ENCODE assay signal across 8 cellular contexts in genomic region chr10:13712799-13713581, GRCh38.
DNase-seq lines count a peak whose midpoint lies in the region; ATAC-seq and TF ChIP-seq lines count a peak whose summit lies in the region.

No MANE protein-coding gene starts in this region.

- DNase-seq in ELF-1 (ENCODE audit: low read depth, low spot score) (peak; percentile 42), SJSA1 (ENCODE audit: low read depth in 1 of 2, low spot score in 2 of 2) (peak; percentile 87 to 89), esophagus muscularis mucosa (ENCODE audit: extremely low spot score) (peak; percentile 93), non-pigmented ciliary epithelial cell (ENCODE audit: low read depth) (peak; percentile 92), SK-N-DZ (ENCODE audit: low spot score) (no peak), NCI-H1694 treated with DMSO at 0.1 percent for 48 hours (lab: John Stamatoyannopoulos, UW) (no peak)

- peak; percentile 74 for ATAC-seq in GM19328 (IDR thresholded peaks at IDR 0.05; ENCODE audit: unreplicated experiment)
- ATAC-seq in HG03196 (IDR thresholded peaks at IDR 0.05; ENCODE audit: unreplicated experiment): peak; percentile 69

- peak overlapping the region; percentile 65 for H3K27ac ChIP-seq in SJSA1
- peak overlapping the region in 3 of 4 donors; percentile 38 to 46 (median 42) for H3K27ac ChIP-seq in esophagus muscularis mucosa (replicated peaks in 1 of 4)

- H3K4me1 ChIP-seq in SJSA1 (replicated peaks): peaks cover 82% of the 10 kb centered on the region
- H3K4me1 ChIP-seq in esophagus muscularis mucosa: peaks cover 23 to 49% (median 40%) of the 10 kb centered on the region in 4 donors

- WGBS in esophagus muscularis mucosa: 24% methylated on average over 6 of the region's 6 CpGs

- no peak for TF ChIP-seq POLR2A in esophagus muscularis mucosa (IDR thresholded peaks at IDR 0.05; ENCODE audit: low read depth)

- no peaks in the 10 kb centered on the region for H3K36me3 ChIP-seq in SJSA1
- peaks cover 0 to under 1% (median 0%) of the 10 kb centered on the region in 4 donors for H3K36me3 ChIP-seq in esophagus muscularis mucosa

- H3K9me3 ChIP-seq in SJSA1 (replicated peaks): no peaks in the 10 kb centered on the region
- no peaks in the 10 kb centered on the region for H3K9me3 ChIP-seq in esophagus muscularis mucosa

- no peaks in the 10 kb centered on the region for H3K27me3 ChIP-seq in SJSA1 (replicated peaks)
- no peaks in the 10 kb centered on the region for H3K27me3 ChIP-seq in esophagus muscularis mucosa

- no peak for TF ChIP-seq EP300 in esophagus muscularis mucosa (IDR thresholded peaks at IDR 0.05)

- H3K4me3 ChIP-seq in SJSA1 (no peak overlapping the region), esophagus muscularis mucosa (no peak overlapping the region)

- intact Hi-C loops in esophagus muscularis mucosa (cut with DNase I): no loop called here

- TF ChIP-seq CTCF in esophagus muscularis mucosa (IDR thresholded peaks at IDR 0.05): no peak

Comparison
In these comparisons a context has a peak if more than half of its experiments do, and no peak if none do; other contexts are left out.
1. DNase-seq: peak in ELF-1 (single experiment), SJSA1 (2 of 2), esophagus muscularis mucosa (single experiment) and non-pigmented ciliary epithelial cell (single experiment); none in SK-N-DZ (single experiment) and NCI-H1694 treated with DMSO at 0.1 percent for 48 hours (single experiment).